ENCODE assay signal across 8 cellular contexts in genomic region chr1:231691618-231692259, GRCh38.
A peak's percentile ranks its signal among the peaks of the same experiment; 100 is the strongest.
DNase-seq lines count a peak whose midpoint lies in the region; ATAC-seq and TF ChIP-seq lines count a peak whose summit lies in the region.

No MANE protein-coding gene starts in this region.

- H3K27me3 ChIP-seq in SU-DHL-6 (ENCODE audit: low read length) (no peaks in the 10 kb centered on the region), smooth muscle cell (ENCODE audit: low read depth) (no peaks in the 10 kb centered on the region)

- H3K9ac ChIP-seq in SU-DHL-6 (ENCODE audit: low read length): no peak overlapping the region
- H3K9ac ChIP-seq in smooth muscle cell (ENCODE audit: low read depth): no peak overlapping the region

- H3K9me2 ChIP-seq in SU-DHL-6 (replicated peaks; ENCODE audit: insufficient read depth, low read length): no peaks in the 10 kb centered on the region

- H2AFZ ChIP-seq in SU-DHL-6 (ENCODE audit: low read depth, low read length, severe bottlenecking): no peak overlapping the region
- no peak overlapping the region for H2AFZ ChIP-seq in smooth muscle cell (ENCODE audit: low read depth)

- peak; percentile 52 for TF ChIP-seq CTCF in SU-DHL-6 (IDR thresholded peaks at IDR 0.05; ENCODE audit: insufficient read depth, low read length, poor library complexity, severe bottlenecking)
- TF ChIP-seq CTCF in smooth muscle cell (IDR thresholded peaks at IDR 0.05; ENCODE audit: borderline replicate concordance, insufficient read depth, poor library complexity, severe bottlenecking): peak; percentile 67

- H3F3A ChIP-seq in SU-DHL-6 (ENCODE audit: insufficient read depth) (no peaks in the 10 kb centered on the region), smooth muscle cell (ENCODE audit: low read depth) (no peaks in the 10 kb centered on the region)

- no peak overlapping the region for H3K27ac Mint-ChIP-seq in activated naive CD8-positive, alpha-beta T cell treated with anti-CD3 and anti-CD28 coated beads, Interleukin-2, amount 50 U/mL, for 24 hours

- ATAC-seq in GM18867 (IDR thresholded peaks at IDR 0.05; ENCODE audit: unreplicated experiment): peak; percentile 74
- ATAC-seq in activated naive CD8-positive, alpha-beta T cell treated with anti-CD3 and anti-CD28 coated beads, Interleukin-2, amount 50 U/mL, for 24 hours: no peak

- no peaks in the 10 kb centered on the region for H3K27me3 Mint-ChIP-seq in activated naive CD8-positive, alpha-beta T cell treated with anti-CD3 and anti-CD28 coated beads, Interleukin-2, amount 50 U/mL, for 24 hours

- WGBS in smooth muscle cell (ENCODE audit: low lambda C conversion rate): 45% methylated on average over 17 of the region's 17 CpGs

- H3K4me3 ChIP-seq in SU-DHL-6 (ENCODE audit: insufficient read depth, low read length, poor library complexity, severe bottlenecking): no peak overlapping the region
- H3K4me3 ChIP-seq in smooth muscle cell: no peak overlapping the region

- peaks cover 5% of the 10 kb centered on the region for H3K36me3 Mint-ChIP-seq in activated naive CD8-positive, alpha-beta T cell treated with anti-CD3 and anti-CD28 coated beads, Interleukin-2, amount 50 U/mL, for 24 hours (ENCODE audit: low read depth)

- H3K9me3 Mint-ChIP-seq in activated naive CD8-positive, alpha-beta T cell treated with anti-CD3 and anti-CD28 coated beads, Interleukin-2, amount 50 U/mL, for 24 hours: peaks cover 6% of the 10 kb centered on the region

- no peaks in the 10 kb centered on the region for H3K36me3 ChIP-seq in SU-DHL-6 (ENCODE audit: low read length)
- no peaks in the 10 kb centered on the region for H3K36me3 ChIP-seq in smooth muscle cell (ENCODE audit: low read depth)

- no peaks in the 10 kb centered on the region for H4K20me1 ChIP-seq in SU-DHL-6 (ENCODE audit: low read depth, low read length)
- no peaks in the 10 kb centered on the region for H4K20me1 ChIP-seq in smooth muscle cell (ENCODE audit: low read depth)

- no peak overlapping the region for H3K4me3 Mint-ChIP-seq in activated naive CD8-positive, alpha-beta T cell treated with anti-CD3 and anti-CD28 coated beads, Interleukin-2, amount 50 U/mL, for 24 hours

- DNase-seq in head of caudate nucleus (peak in 39 of 42 donors; percentile 17 to 89 (median 60)), smooth muscle cell (lab: John Stamatoyannopoulos, UW; ENCODE audit: unreplicated experiment) (no peak), NCI-H446 (lab: John Stamatoyannopoulos, UW) (no peak), MV-4-11 (lab: John Stamatoyannopoulos, UW) (no peak), activated T-cell treated with anti-CD3 and anti-CD28 coated beads for 4 hours (no peak)
- DNase-seq in activated naive CD8-positive, alpha-beta T cell treated with anti-CD3 and anti-CD28 coated beads, Interleukin-2, amount 50 U/mL, for 24 hours: no peak

- peaks cover 5% of the 10 kb centered on the region for H3K4me1 Mint-ChIP-seq in activated naive CD8-positive, alpha-beta T cell treated with anti-CD3 and anti-CD28 coated beads, Interleukin-2, amount 50 U/mL, for 24 hours

- H3K9me3 ChIP-seq in SU-DHL-6 (ENCODE audit: insufficient read depth, low read length): no peaks in the 10 kb centered on the region
- H3K9me3 ChIP-seq in smooth muscle cell (replicated peaks; ENCODE audit: low read depth): no peaks in the 10 kb centered on the region

- H3K4me1 ChIP-seq in smooth muscle cell (ENCODE audit: low read depth): no peaks in the 10 kb centered on the region

- H3K79me2 ChIP-seq in SU-DHL-6 (ENCODE audit: insufficient read depth, low read length) (no peaks in the 10 kb centered on the region), smooth muscle cell (ENCODE audit: low read depth) (no peaks in the 10 kb centered on the region)

- intact Hi-C loops in head of caudate nucleus (cut with DNase I): no loop called here

- H3K4me2 ChIP-seq in SU-DHL-6 (ENCODE audit: low read depth, low read length, poor library complexity, severe bottlenecking): no peak overlapping the region
- no peak overlapping the region for H3K4me2 ChIP-seq in smooth muscle cell

- H3K27ac ChIP-seq in SU-DHL-6 (ENCODE audit: low read depth, low read length): no peak overlapping the region
- no peak overlapping the region for H3K27ac ChIP-seq in smooth muscle cell (ENCODE audit: low read depth)

Comparison
In these comparisons a context has a peak if more than half of its experiments do, and no peak if none do; other contexts are left out.
1. DNase-seq: peak in head of caudate nucleus (39 of 42); none in smooth muscle cell (single experiment), NCI-H446 (0 of 2), activated naive CD8-positive, alpha-beta T cell treated with anti-CD3 and anti-CD28 coated beads, Interleukin-2, amount 50 U/mL, for 24 hours (single experiment), MV-4-11 (single experiment) and activated T-cell treated with anti-CD3 and anti-CD28 coated beads for 4 hours (single experiment).